18 cellular contexts compared by ENCODE assay signal in the genomic region with DNA sequence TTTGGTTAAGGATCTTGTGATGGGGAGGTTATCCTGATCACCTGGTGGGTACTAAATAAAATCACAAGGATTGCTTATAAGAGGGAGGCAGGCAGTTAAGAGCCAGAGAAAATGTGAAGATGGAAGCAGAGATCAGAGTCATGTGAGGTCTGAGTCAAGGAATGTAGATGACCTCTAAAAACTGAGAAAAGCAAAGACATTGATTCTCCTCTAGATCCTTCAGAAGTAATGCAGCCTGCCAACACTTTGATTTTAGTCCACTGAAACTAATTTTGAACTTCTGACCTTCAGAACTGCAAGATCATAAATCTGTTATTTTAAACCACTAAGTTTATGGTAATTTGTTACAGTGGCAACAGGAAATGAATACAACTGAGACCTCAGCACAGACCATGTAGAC.
DNase-seq lines count a peak whose midpoint lies in the region; ATAC-seq and TF ChIP-seq lines count a peak whose summit lies in the region.
"Had no signal": no experiment of that assay in that cellular context is flagged by ENCODE, and none has a peak within 500 bp of the region (broad histone marks: within the 10 kb centered on the region; RNA-seq: fewer than 3 reads in every experiment).

No MANE protein-coding gene starts in this region.

- no peak overlapping the region for H3K4me2 ChIP-seq in MM.1S (ENCODE audit: low read depth, low read length)

- H3K27me3 ChIP-seq in MM.1S (replicated peaks; ENCODE audit: insufficient read depth, low read length) (no peaks in the 10 kb centered on the region), SJCRH30 (no peaks in the 10 kb centered on the region), heart left ventricle (no peaks in the 10 kb centered on the region)
- H3K27me3 ChIP-seq: BE2C had no signal

- H4K20me1 ChIP-seq in MM.1S (ENCODE audit: insufficient read depth, low read length) = no peaks in the 10 kb centered on the region

- peaks cover 0 to 1% (median 0%) of the 10 kb centered on the region in 6 donors for H3K9me3 Mint-ChIP-seq in immature natural killer cell

- H3K9me3 ChIP-seq in MM.1S (replicated peaks; ENCODE audit: insufficient read depth, low read length) (no peaks in the 10 kb centered on the region), SJCRH30 (replicated peaks) (no peaks in the 10 kb centered on the region), heart left ventricle (peaks cover 0 to under 1% (median 0%) of the 10 kb centered on the region in 12 donors)
- H3K9me3 ChIP-seq: BE2C had no signal

- no peak overlapping the region for H3K9ac ChIP-seq in MM.1S (ENCODE audit: low read length)

- H3K36me3 Mint-ChIP-seq in immature natural killer cell = no peaks in the 10 kb centered on the region
- H3K36me3 Mint-ChIP-seq: CD4-positive, CD25-positive, alpha-beta regulatory T cell; CD8-positive, alpha-beta memory T cell had no signal

- ATAC-seq in heart left ventricle = no peak
- ATAC-seq in GM21786 (IDR thresholded peaks at IDR 0.05; ENCODE audit: unreplicated experiment) = no peak
- ATAC-seq: GM12878 had no signal

- H3K27me3 Mint-ChIP-seq in immature natural killer cell (ENCODE audit: low read depth in 3 of 3) = peaks cover 0 to 4% (median 2%) of the 10 kb centered on the region in 3 donors
- H3K27me3 Mint-ChIP-seq: CD8-positive, alpha-beta memory T cell had no signal

- no peaks in the 10 kb centered on the region for H3K4me1 ChIP-seq in MM.1S (ENCODE audit: low read length)
- peaks cover 81% of the 10 kb centered on the region for H3K4me1 ChIP-seq in SJCRH30
- H3K4me1 ChIP-seq in heart left ventricle = peaks cover 0 to 37% (median 22%) of the 10 kb centered on the region in 12 donors
- H3K4me1 ChIP-seq: BE2C had no signal

- TF ChIP-seq CTCF in MM.1S (IDR thresholded peaks at IDR 0.05; ENCODE audit: low read length) (no peak), heart left ventricle (IDR thresholded peaks at IDR 0.05) (no peak)

- H3K4me3 ChIP-seq in MM.1S (ENCODE audit: low read length) = no peak overlapping the region
- no peak overlapping the region for H3K4me3 ChIP-seq in SJCRH30
- no peak overlapping the region for H3K4me3 ChIP-seq in heart left ventricle
- H3K4me3 ChIP-seq: GM12878 had no signal

- H3K36me3 ChIP-seq in MM.1S (replicated peaks; ENCODE audit: insufficient read depth, low read length) (no peaks in the 10 kb centered on the region), SJCRH30 (no peaks in the 10 kb centered on the region), heart left ventricle (no peaks in the 10 kb centered on the region)
- H3K36me3 ChIP-seq: BE2C had no signal

- TF ChIP-seq POLR2A in heart left ventricle (IDR thresholded peaks at IDR 0.05) = no peak

- H2AFZ ChIP-seq in MM.1S (ENCODE audit: low read length) = no peak overlapping the region

- no peaks in the 10 kb centered on the region for H3K9me2 ChIP-seq in MM.1S (replicated peaks; ENCODE audit: insufficient read depth, low read length)

- H3K4me3 Mint-ChIP-seq in immature natural killer cell = no peak overlapping the region
- H3K4me3 Mint-ChIP-seq: CD4-positive, CD25-positive, alpha-beta regulatory T cell; CD8-positive, alpha-beta memory T cell had no signal

- H3K27ac Mint-ChIP-seq in immature natural killer cell = no peak overlapping the region

- H3K27ac ChIP-seq in MM.1S (ENCODE audit: low read length) (no peak overlapping the region), SJCRH30 (peak overlapping the region; percentile 78), heart left ventricle (no peak overlapping the region)

- H3K4me1 Mint-ChIP-seq in immature natural killer cell = peaks cover 0 to 6% of the 10 kb centered on the region in 2 donors

- H3K79me2 ChIP-seq in MM.1S (ENCODE audit: low read length) = no peaks in the 10 kb centered on the region

- DNase-seq in MM.1S (peak; percentile 7), SJCRH30 (peak in 1 of 2 experiments; percentile 95), foreskin melanocyte (peak; percentile 69), heart left ventricle (no peak), immature natural killer cell (no peak)
- DNase-seq: ACHN; BE2C; C1 segment of cervical spinal cord; CD4-positive, CD25-positive, alpha-beta regulatory T cell; CD8-positive, alpha-beta memory T cell; COR-L47; DMS 273 treated with DMSO at 0.1 percent for 48 hours; DMS53; DND-41; EL; HCEC 1CT had no signal

- no peaks in the 10 kb centered on the region for H3F3A ChIP-seq in MM.1S (ENCODE audit: insufficient read depth, low read length)

- intact Hi-C loops in heart left ventricle (cut with DNase I) = loop anchor here in 4 of 10 donors (2.0 to 10.0 kb wide), 3 partner anchors 169 to 501 kb away; no protein-coding TSS in a partner anchor

Comparison
In these comparisons a context has a peak if more than half of its experiments do, and no peak if none do; other contexts are left out.
1. DNase-seq: peak in MM.1S (single experiment) and foreskin melanocyte (single experiment); none in heart left ventricle (0 of 5) and immature natural killer cell (0 of 3).